In genomic region chr12:109655578-109655977, GRCh38 we compare ENCODE assay signal across 26 cellular contexts.
"Had no signal": no experiment of that assay in that cellular context is flagged by ENCODE, and none has a peak within 500 bp of the region (broad histone marks: within the 10 kb centered on the region; RNA-seq: fewer than 3 reads in every experiment).

No MANE protein-coding gene starts in this region.

- H3K4me3 Mint-ChIP-seq: mesothelial cell of epicardium; nephron; neural progenitor cell; stimulated activated naive B cell treated with anti-CD40 and anti-IgM and Interleukin-4, amounts not matched to agents 10 μg/mL and 1 μg/mL and 100 μg/mL, for 72 hours had no signal

- ATAC-seq: pancreas; right cardiac atrium; sciatic nerve; stimulated activated naive B cell treated with anti-CD40 and anti-IgM and Interleukin-4, amounts not matched to agents 10 μg/mL and 1 μg/mL and 100 μg/mL, for 72 hours; stimulated activated naive CD8-positive, alpha-beta T cell treated with anti-CD3 and anti-CD28 coated beads, Interleukin-15, Interleukin-2, amounts not matched to agents 100 U/mL and 50 U/mL, for 24 hours; upper lobe of right lung had no signal

- H3K36me3 Mint-ChIP-seq: mesothelial cell of epicardium; naive B cell; neural progenitor cell; stimulated activated naive B cell treated with anti-CD40 and anti-IgM and Interleukin-4, amounts not matched to agents 10 μg/mL and 1 μg/mL and 100 μg/mL, for 72 hours had no signal

- H3K4me1 ChIP-seq: neural progenitor cell, pancreas, prostate gland, stomach, testis, thyroid gland, transverse colon, upper lobe of right lung had no signal

- H3K36me3 ChIP-seq: left ventricle myocardium inferior, neural progenitor cell, pancreas, prostate gland, stomach, thyroid gland, transverse colon, upper lobe of right lung had no signal

- H3K9ac ChIP-seq: neural progenitor cell had no signal

- DNase-seq: islet precursor cell; left ventricle myocardium inferior; mesendoderm; naive B cell; pancreas; retina; stimulated activated CD4-positive, alpha-beta T cell treated with anti-CD3 and anti-CD28 coated beads, Interleukin-12 subunit alpha, Interleukin-12 subunit beta, amount 100 ng/mL, for 4 hours; stimulated activated CD4-positive, alpha-beta T cell treated with anti-CD3 and anti-CD28 coated beads, Interleukin-15, amount 100 ng/mL, for 24 hours; stimulated activated CD4-positive, alpha-beta T cell treated with anti-CD3 and anti-CD28 coated beads, Interleukin-2, amount 100 ng/mL, for 24 hours; stimulated activated CD4-positive, alpha-beta T cell treated with anti-CD3 and anti-CD28 coated beads, Interleukin-4, amount 100 ng/mL, for 1 hour; stimulated activated naive B cell treated with anti-CD40 and anti-IgM and Interleukin-4, amounts not matched to agents 10 μg/mL and 1 μg/mL and 100 μg/mL, for 72 hours; stimulated activated naive CD8-positive, alpha-beta T cell treated with anti-CD3 and anti-CD28 coated beads, Interleukin-15, Interleukin-2, amounts not matched to agents 100 U/mL and 50 U/mL, for 24 hours; stomach; testis; thyroid gland; transverse colon; upper lobe of right lung had no signal

- H3K4me2 ChIP-seq: hepatocyte, neural progenitor cell had no signal

- H3K27ac Mint-ChIP-seq: mesothelial cell of epicardium; nephron; neural progenitor cell; stimulated activated naive B cell treated with anti-CD40 and anti-IgM and Interleukin-4, amounts not matched to agents 10 μg/mL and 1 μg/mL and 100 μg/mL, for 72 hours had no signal

- H3K4me3 ChIP-seq: hepatocyte, left ventricle myocardium inferior, lung, neural progenitor cell, pancreas, prostate gland, skin epidermis, stomach, testis, thyroid gland, transverse colon, upper lobe of right lung had no signal

- H3K9me3 ChIP-seq: left ventricle myocardium inferior, pancreas, prostate gland, stomach, testis, thyroid gland, transverse colon, upper lobe of right lung had no signal

- H3K4me1 Mint-ChIP-seq: naive B cell; stimulated activated naive B cell treated with anti-CD40 and anti-IgM and Interleukin-4, amounts not matched to agents 10 μg/mL and 1 μg/mL and 100 μg/mL, for 72 hours had no signal

- H3K9me3 Mint-ChIP-seq: mesothelial cell of epicardium; naive B cell; nephron; neural progenitor cell; stimulated activated naive B cell treated with anti-CD40 and anti-IgM and Interleukin-4, amounts not matched to agents 10 μg/mL and 1 μg/mL and 100 μg/mL, for 72 hours had no signal

- H3K27ac ChIP-seq: hepatocyte, left ventricle myocardium inferior, neural progenitor cell, pancreas, prostate gland, skin epidermis, stomach, testis, thyroid gland, transverse colon, upper lobe of right lung had no signal

- H3K27me3 ChIP-seq: hepatocyte, neural progenitor cell, pancreas, testis, thyroid gland, transverse colon had no signal
